In genomic region chr19:7933411-7933810, GRCh38 we compare ENCODE assay signal across 11 cellular contexts. TPM values are rescaled to one million over a fixed set of nuclear protein-coding genes. Genes with fewer than 3 reads are reported as not detected.
DNase-seq lines count a peak whose midpoint lies in the region; ATAC-seq and TF ChIP-seq lines count a peak whose summit lies in the region.
"Had no signal": no experiment of that assay in that cellular context is flagged by ENCODE, and none has a peak within 500 bp of the region (broad histone marks: within the 10 kb centered on the region; RNA-seq: fewer than 3 reads in every experiment).

No MANE protein-coding gene starts in this region.

- WGBS in adrenal gland, 4 donors = 84 to 86% (median 86%) methylated on average over 12 to 14 of the region's 14 CpGs
- WGBS in upper lobe of left lung, 2 donors = 92% methylated on average over 7 to 14 of the region's 14 CpGs

- ATAC-seq in Right ventricle myocardium superior (ENCODE audit: poor library complexity) (no peak), upper lobe of left lung (ENCODE audit: low FRiP score in 2 of 2) (no peak)
- ATAC-seq: activated T-cell treated with anti-CD3 and anti-CD28 coated beads, Interleukin-2, amount 50 U/mL, for 4 hours had no signal

- H3K4me1 ChIP-seq in left ventricle myocardium inferior (peaks cover 18% of the 10 kb centered on the region), adrenal gland (replicated peaks in 1 of 2) (peaks cover 11 to 17% of the 10 kb centered on the region in 2 donors), upper lobe of left lung (peaks cover 0 to 8% (median 0%) of the 10 kb centered on the region in 4 donors)

- no peaks in the 10 kb centered on the region for H3K9me3 ChIP-seq in left ventricle myocardium inferior (replicated peaks)
- H3K9me3 ChIP-seq in adrenal gland (replicated peaks in 1 of 3) = no peaks in the 10 kb centered on the region
- no peaks in the 10 kb centered on the region for H3K9me3 ChIP-seq in upper lobe of left lung

- H3K27ac ChIP-seq in left ventricle myocardium inferior (replicated peaks) (no peak overlapping the region), adrenal gland (no peak overlapping the region), upper lobe of left lung (no peak overlapping the region)
- H3K27ac ChIP-seq: parathyroid adenoma had no signal

- H3K36me3 ChIP-seq in left ventricle myocardium inferior = peaks cover 82% of the 10 kb centered on the region
- H3K36me3 ChIP-seq in adrenal gland (replicated peaks in 1 of 2) = peaks cover 0 to 81% of the 10 kb centered on the region in 2 donors
- peaks cover 32 to 84% (median 74%) of the 10 kb centered on the region in 4 donors for H3K36me3 ChIP-seq in upper lobe of left lung

- H3K4me3 ChIP-seq in left ventricle myocardium inferior = no peak overlapping the region
- no peak overlapping the region for H3K4me3 ChIP-seq in epithelial cell of proximal tubule (ENCODE audit: low read depth, low read length)
- H3K4me3 ChIP-seq in adrenal gland = no peak overlapping the region
- H3K4me3 ChIP-seq in upper lobe of left lung = no peak overlapping the region

- H3K27me3 ChIP-seq in left ventricle myocardium inferior (ENCODE audit: low read depth) = no peaks in the 10 kb centered on the region
- no peaks in the 10 kb centered on the region for H3K27me3 ChIP-seq in adrenal gland
- H3K27me3 ChIP-seq in upper lobe of left lung = no peaks in the 10 kb centered on the region

- peak; percentile 17 for TF ChIP-seq CTCF in left ventricle myocardium inferior (IDR thresholded peaks at IDR 0.05; ENCODE audit: borderline replicate concordance)
- TF ChIP-seq CTCF in epithelial cell of proximal tubule (conservative IDR thresholded peaks at IDR 0.05; ENCODE audit: low read depth, low read length) = peak; percentile 46
- TF ChIP-seq CTCF in adrenal gland (IDR thresholded peaks at IDR 0.05) = peak in 1 of 6 experiments; percentile 5
- no peak for TF ChIP-seq CTCF in upper lobe of left lung (IDR thresholded peaks at IDR 0.05)

- TF ChIP-seq EP300 in upper lobe of left lung (IDR thresholded peaks at IDR 0.05) = no peak

- DNase-seq in left ventricle myocardium inferior (no peak), Right ventricle myocardium superior (no peak), epithelial cell of proximal tubule (ENCODE audit: low read depth) (no peak), adrenal gland (no peak), upper lobe of left lung (no peak)
- no peak for DNase-seq in activated CD4-positive, alpha-beta T cell treated with anti-CD3 and anti-CD28 coated beads, Interleukin-2, amount 50 U/mL, for 48 hours
- DNase-seq: activated T-cell treated with anti-CD3 and anti-CD28 coated beads, Interleukin-2, amount 50 U/mL, for 4 hours; NCI-H1694 treated with DMSO at 0.1 percent for 48 hours had no signal

- no peak for TF ChIP-seq POLR2A in adrenal gland (IDR thresholded peaks at IDR 0.05)
- no peak for TF ChIP-seq POLR2A in upper lobe of left lung (IDR thresholded peaks at IDR 0.05)

- intact Hi-C loops in left ventricle myocardium inferior (cut with micrococcal nuclease) = no loop called here
- intact Hi-C loops in Right ventricle myocardium superior (cut with DNase I) = no loop called here
- intact Hi-C loops in adrenal gland (cut with DNase I) = no loop called here

RNA-seq across cellular contexts. Expression of gene CTXN1, which starts 7.5 kb away (rescaled TPM):
- 0.22 TPM for total RNA-seq in left ventricle myocardium inferior
- total RNA-seq in Right ventricle myocardium superior = 0.16 TPM
- 12.4 and 42.8 TPM in 2 replicates for total RNA-seq in epithelial cell of proximal tubule
- total RNA-seq in adrenal gland = 10 to 100 TPM in 5 of 8 donors, 1 to 10 TPM in 3; 2.4 to 17.9 (median 10.7) TPM
- 10 to 100 TPM in 2 of 3 donors, not detected in 1; 10.4 to 12.2 TPM for polyA plus RNA-seq in adrenal gland
- total RNA-seq in upper lobe of left lung = 10 to 100 TPM in 3 of 6 donors, 1 to 10 TPM in 3; 1.2 to 28.3 (median 13.4) TPM

RNA-seq across cellular contexts. Expression of gene TIMM44, which starts 10.1 kb away (rescaled TPM):
- total RNA-seq in left ventricle myocardium inferior (89.1 TPM), Right ventricle myocardium superior (116 TPM), epithelial cell of proximal tubule (39.0 and 108 TPM in 2 replicates), adrenal gland (10 to 100 TPM; 50.6 to 88.2 (median 60.8) TPM), upper lobe of left lung (10 to 100 TPM; 39.8 to 83.2 (median 52.7) TPM)
- 100 to 1,000 TPM in 2 of 3 donors, 10 to 100 TPM in 1; 58.3 to 218 (median 183) TPM for polyA plus RNA-seq in adrenal gland

RNA-seq across cellular contexts. Expression of gene SNAPC2, which starts 13.3 kb away (rescaled TPM):
- total RNA-seq in left ventricle myocardium inferior (9.8 TPM), Right ventricle myocardium superior (9.4 TPM), epithelial cell of proximal tubule (29.1 and 34.2 TPM in 2 replicates), adrenal gland (10 to 100 TPM; 12.7 to 38.2 (median 23.7) TPM), upper lobe of left lung (10 to 100 TPM in 5 of 6 donors, 1 to 10 TPM in 1; 5.2 to 28.0 (median 19.2) TPM)
- 10 to 100 TPM in 2 of 3 donors, 1 to 10 TPM in 1; 8.2 to 20.7 (median 16.0) TPM for polyA plus RNA-seq in adrenal gland

RNA-seq across cellular contexts. Expression of gene TGFBR3L, which starts 18.8 kb away (rescaled TPM):
- total RNA-seq in left ventricle myocardium inferior (8.2 TPM), Right ventricle myocardium superior (10.9 TPM), epithelial cell of proximal tubule (1.6 and 16.8 TPM in 2 replicates), adrenal gland (1 to 10 TPM in 3 of 8 donors, under 1 TPM in 2, not detected in 3; 0.23 to 7.0 (median 2.1) TPM), upper lobe of left lung (1 to 10 TPM in 1 of 6 donors, under 1 TPM in 1, not detected in 4; 0.37 to 1.1 TPM)
- 1 to 10 TPM in 2 of 3 donors, under 1 TPM in 1; 0.62 to 3.3 (median 1.2) TPM for polyA plus RNA-seq in adrenal gland
- total RNA-seq: frontal cortex, urinary bladder had no signal

RNA-seq across cellular contexts. Expression of gene MAP2K7, which starts 29.7 kb away (rescaled TPM):
- total RNA-seq in left ventricle myocardium inferior (24.2 TPM), Right ventricle myocardium superior (27.5 TPM), epithelial cell of proximal tubule (7.6 and 14.6 TPM in 2 replicates), adrenal gland (10 to 100 TPM in 6 of 8 donors, 1 to 10 TPM in 2; 9.2 to 41.2 (median 23.2) TPM), upper lobe of left lung (10 to 100 TPM; 21.1 to 61.8 (median 33.0) TPM)
- polyA plus RNA-seq in adrenal gland = 100 to 1,000 TPM in 1 of 3 donors, 10 to 100 TPM in 1, 1 to 10 TPM in 1; 7.5 to 110 (median 21.7) TPM

Comparison
In these comparisons a context has a peak if more than half of its experiments do, and no peak if none do; other contexts are left out.
1. CTCF ChIP-seq: peak in left ventricle myocardium inferior (single experiment) and epithelial cell of proximal tubule (single experiment); none in upper lobe of left lung (0 of 6).